Comparison of ENCODE assay signal across 8 cellular contexts in genomic region chrX:103215768-103216085, GRCh38. TPM values are rescaled to one million over a fixed set of nuclear protein-coding genes. Genes with fewer than 3 reads are reported as not detected.
DNase-seq lines count a peak whose midpoint lies in the region; ATAC-seq and TF ChIP-seq lines count a peak whose summit lies in the region.

No MANE protein-coding gene starts in this region.

- peak overlapping the region in 1 of 2 donors; percentile 47 for H3K9ac ChIP-seq in mucosa of rectum (ENCODE audit: low read depth in 1 of 2, low read length in 2 of 2)

- H3K4me1 ChIP-seq in mucosa of rectum (ENCODE audit: control insufficient read depth in 2 of 2, insufficient read depth in 2 of 2, low read length in 2 of 2) = no peaks in the 10 kb centered on the region
- no peaks in the 10 kb centered on the region for H3K4me1 ChIP-seq in vagina

- no peaks in the 10 kb centered on the region for H3K36me3 ChIP-seq in mucosa of rectum (ENCODE audit: control insufficient read depth in 2 of 2, insufficient read depth in 2 of 2, low read length in 2 of 2)
- H3K36me3 ChIP-seq in vagina = no peaks in the 10 kb centered on the region

- H3K27me3 ChIP-seq in mucosa of rectum (ENCODE audit: control insufficient read depth in 2 of 2, insufficient read depth in 2 of 2, low read length in 2 of 2) (no peaks in the 10 kb centered on the region), vagina (no peaks in the 10 kb centered on the region)

- H3K27ac ChIP-seq in coronary artery (peak overlapping the region; percentile 72 to 84), mucosa of rectum (ENCODE audit: low read depth in 2 of 2, low read length in 2 of 2) (peak overlapping the region in 1 of 2 donors; percentile 76), vagina (peak overlapping the region; percentile 88)

- TF ChIP-seq POLR2A in vagina (IDR thresholded peaks at IDR 0.05) = no peak

- H3K9me3 ChIP-seq in mucosa of rectum (ENCODE audit: control insufficient read depth in 2 of 2, low read length in 2 of 2) = no peaks in the 10 kb centered on the region
- no peaks in the 10 kb centered on the region for H3K9me3 ChIP-seq in vagina

- ATAC-seq in GM18868 (IDR thresholded peaks at IDR 0.05; ENCODE audit: unreplicated experiment) (peak; percentile 9), GM19467 (IDR thresholded peaks at IDR 0.05; ENCODE audit: unreplicated experiment) (no peak), HG03571 (IDR thresholded peaks at IDR 0.05; ENCODE audit: unreplicated experiment) (no peak)

- H3K4me3 ChIP-seq in coronary artery (peak overlapping the region; percentile 80), mucosa of rectum (ENCODE audit: low read length in 2 of 2) (peak overlapping the region; percentile 57 to 71), vagina (peak overlapping the region; percentile 62 to 69)

- intact Hi-C loops in vagina (cut with DNase I) = no loop called here

- DNase-seq in NCI-H146 (lab: John Stamatoyannopoulos, UW) = peak; percentile 64
- no peak for DNase-seq in coronary artery (ENCODE audit: low spot score)
- no peak for DNase-seq in vagina (ENCODE audit: extremely low spot score in 2 of 2)
- no peak for DNase-seq in middle frontal gyrus (ENCODE audit: extremely low spot score, low spot score)

- no peak for TF ChIP-seq CTCF in coronary artery (IDR thresholded peaks at IDR 0.05)
- TF ChIP-seq CTCF in vagina (IDR thresholded peaks at IDR 0.05) = no peak

RNA-seq across cellular contexts. Expression of gene BEX4, which starts 0.8 kb away (rescaled TPM):
- 32.7 TPM for total RNA-seq in vagina

RNA-seq across cellular contexts. Expression of gene TCEAL8, which starts 39.2 kb away (rescaled TPM):
- total RNA-seq in vagina = 40.3 TPM
